In the genomic region with DNA sequence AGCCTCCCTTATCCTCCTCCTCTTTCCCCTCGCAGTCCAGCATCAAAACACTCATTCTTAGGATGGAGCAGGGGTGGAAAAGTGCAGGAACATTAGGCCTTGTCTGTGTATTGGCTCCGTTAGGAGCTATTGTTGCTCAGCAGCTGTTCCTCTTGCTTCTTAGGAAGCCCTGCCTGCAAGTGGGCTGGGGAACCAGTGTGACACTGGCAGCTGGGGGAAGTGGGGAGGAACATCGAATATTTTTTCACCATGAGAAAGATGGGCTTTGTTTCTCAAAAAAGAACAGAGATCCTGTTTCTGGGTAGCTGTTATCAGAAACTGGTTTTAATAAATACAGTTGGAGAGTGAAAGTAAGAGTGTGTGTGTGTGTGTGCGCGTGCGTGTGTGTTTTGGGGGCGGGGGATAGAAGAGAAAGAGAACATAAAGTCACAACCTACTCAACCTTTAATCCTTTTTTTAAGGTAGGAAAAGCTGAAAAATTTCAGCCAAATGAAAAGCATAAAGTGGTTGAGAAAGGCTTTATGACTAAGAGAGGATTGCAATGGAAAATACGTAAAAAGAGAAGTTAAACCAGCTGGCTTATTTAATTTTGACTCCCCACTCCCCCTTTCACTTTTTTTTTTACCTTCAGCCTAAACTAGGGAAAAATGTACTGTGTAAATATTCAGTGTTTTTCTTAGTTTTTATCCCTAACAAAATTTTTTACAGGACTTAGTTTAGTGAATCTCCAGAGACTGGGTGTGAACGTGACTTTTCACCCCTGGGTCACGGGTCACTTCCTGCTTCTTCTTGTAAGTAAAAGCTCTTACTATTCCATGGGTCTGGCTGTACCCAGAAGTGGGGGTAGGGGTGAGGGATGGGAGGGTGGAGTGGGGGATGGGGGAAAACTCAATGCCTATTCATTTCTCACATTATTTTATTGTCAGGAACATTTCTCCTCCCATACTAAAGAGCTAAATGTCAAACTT, we compare ENCODE assay signal across 8 cellular contexts.
DNase-seq lines count a peak whose midpoint lies in the region; ATAC-seq and TF ChIP-seq lines count a peak whose summit lies in the region.

No MANE protein-coding gene starts in this region.

- H3K27me3 Mint-ChIP-seq in CD4-positive, CD25-positive, alpha-beta regulatory T cell = no peaks in the 10 kb centered on the region

- TF ChIP-seq POLR2A in body of pancreas (IDR thresholded peaks at IDR 0.05) = no peak

- peak overlapping the region; percentile 78 for H3K4me3 ChIP-seq in CD4-positive, CD25-positive, alpha-beta regulatory T cell (ENCODE audit: low read depth, low read length)
- H3K4me3 ChIP-seq in body of pancreas = no peak overlapping the region

- H3K27me3 ChIP-seq in CD4-positive, CD25-positive, alpha-beta regulatory T cell (ENCODE audit: control insufficient read depth, insufficient read depth, low read length) = no peaks in the 10 kb centered on the region
- H3K27me3 ChIP-seq in body of pancreas = no peaks in the 10 kb centered on the region

- peak overlapping the region; percentile 75 for H3K27ac ChIP-seq in CD4-positive, CD25-positive, alpha-beta regulatory T cell (ENCODE audit: insufficient read depth, low read length, poor library complexity, severe bottlenecking)
- peak overlapping the region; percentile 68 to 93 (median 88) for H3K27ac ChIP-seq in body of pancreas

- no peaks in the 10 kb centered on the region for H3K36me3 Mint-ChIP-seq in CD4-positive, CD25-positive, alpha-beta regulatory T cell

- no peaks in the 10 kb centered on the region for H3K9me3 ChIP-seq in CD4-positive, CD25-positive, alpha-beta regulatory T cell (ENCODE audit: control insufficient read depth in 2 of 2, low read length in 2 of 2)
- H3K9me3 ChIP-seq in body of pancreas = no peaks in the 10 kb centered on the region

- DNase-seq in CD4-positive, CD25-positive, alpha-beta regulatory T cell = peak in 2 of 3 donors; percentile 62 to 86
- DNase-seq in SKM-1 (lab: John Stamatoyannopoulos, UW; ENCODE audit: unreplicated experiment) = peak; percentile 2
- peak; percentile 40 to 62 (median 59) for DNase-seq in body of pancreas
- DNase-seq in left lobe of liver (ENCODE audit: low spot score) = peak; percentile 59
- peak; percentile 65 to 74 for DNase-seq in stimulated activated CD4-positive, alpha-beta T cell treated with anti-CD3 and anti-CD28 coated beads, Interleukin-2, amount 100 ng/mL, for 24 hours
- no peak for DNase-seq in OCI-M2 (lab: John Stamatoyannopoulos, UW; ENCODE audit: unreplicated experiment)
- no peak for DNase-seq in NCI-H510A (lab: John Stamatoyannopoulos, UW)

- 16 to 20% methylated on average over 10 of the region's 10 CpGs for WGBS in body of pancreas, 2 donors

- H3K9me3 Mint-ChIP-seq in CD4-positive, CD25-positive, alpha-beta regulatory T cell = peaks cover 0 to 12% (median 0%) of the 10 kb centered on the region in 7 donors

- peak overlapping the region; percentile 57 to 93 (median 88) for H3K4me3 Mint-ChIP-seq in CD4-positive, CD25-positive, alpha-beta regulatory T cell

- no peaks in the 10 kb centered on the region for H3K36me3 ChIP-seq in CD4-positive, CD25-positive, alpha-beta regulatory T cell (ENCODE audit: control insufficient read depth, insufficient read depth, low read length)
- H3K36me3 ChIP-seq in body of pancreas (replicated peaks in 1 of 2; ENCODE audit: insufficient read depth in 1 of 2, low read depth in 2 of 2) = no peaks in the 10 kb centered on the region

- peak overlapping the region; percentile 94 to 98 (median 97) for H3K27ac Mint-ChIP-seq in CD4-positive, CD25-positive, alpha-beta regulatory T cell

- TF ChIP-seq CTCF in body of pancreas (IDR thresholded peaks at IDR 0.05) = no peak

- intact Hi-C loops in body of pancreas (cut with DNase I) = loop anchor here (10.0 kb wide), 1 partner anchor 49 kb away; no protein-coding TSS in a partner anchor

- ATAC-seq in CD4-positive, CD25-positive, alpha-beta regulatory T cell (ENCODE audit: low read depth in 2 of 2) = peak; percentile 71 to 78
- ATAC-seq in GM21717 (IDR thresholded peaks at IDR 0.05; ENCODE audit: unreplicated experiment) (peak; percentile 32), body of pancreas (peak; percentile 40), left lobe of liver (peak; percentile 51)

- peaks cover 28% of the 10 kb centered on the region for H3K4me1 ChIP-seq in CD4-positive, CD25-positive, alpha-beta regulatory T cell (ENCODE audit: control insufficient read depth, insufficient read depth, low read length, poor library complexity, severe bottlenecking)
- peaks cover 57% of the 10 kb centered on the region for H3K4me1 ChIP-seq in body of pancreas

- peaks cover 13 to 38% (median 28%) of the 10 kb centered on the region in 4 donors for H3K4me1 Mint-ChIP-seq in CD4-positive, CD25-positive, alpha-beta regulatory T cell

Comparison
In these comparisons a context has a peak if more than half of its experiments do, and no peak if none do; other contexts are left out.
1. DNase-seq: peak in CD4-positive, CD25-positive, alpha-beta regulatory T cell (2 of 3), SKM-1 (single experiment), body of pancreas (4 of 4), left lobe of liver (single experiment) and stimulated activated CD4-positive, alpha-beta T cell treated with anti-CD3 and anti-CD28 coated beads, Interleukin-2, amount 100 ng/mL, for 24 hours (2 of 2); none in OCI-M2 (single experiment) and NCI-H510A (single experiment).
2. Peak in every context shown above with its lines, with median percentiles within 50 percentile points of each other: ATAC-seq.